Comparison of ENCODE assay signal across 8 cellular contexts in the genomic region with DNA sequence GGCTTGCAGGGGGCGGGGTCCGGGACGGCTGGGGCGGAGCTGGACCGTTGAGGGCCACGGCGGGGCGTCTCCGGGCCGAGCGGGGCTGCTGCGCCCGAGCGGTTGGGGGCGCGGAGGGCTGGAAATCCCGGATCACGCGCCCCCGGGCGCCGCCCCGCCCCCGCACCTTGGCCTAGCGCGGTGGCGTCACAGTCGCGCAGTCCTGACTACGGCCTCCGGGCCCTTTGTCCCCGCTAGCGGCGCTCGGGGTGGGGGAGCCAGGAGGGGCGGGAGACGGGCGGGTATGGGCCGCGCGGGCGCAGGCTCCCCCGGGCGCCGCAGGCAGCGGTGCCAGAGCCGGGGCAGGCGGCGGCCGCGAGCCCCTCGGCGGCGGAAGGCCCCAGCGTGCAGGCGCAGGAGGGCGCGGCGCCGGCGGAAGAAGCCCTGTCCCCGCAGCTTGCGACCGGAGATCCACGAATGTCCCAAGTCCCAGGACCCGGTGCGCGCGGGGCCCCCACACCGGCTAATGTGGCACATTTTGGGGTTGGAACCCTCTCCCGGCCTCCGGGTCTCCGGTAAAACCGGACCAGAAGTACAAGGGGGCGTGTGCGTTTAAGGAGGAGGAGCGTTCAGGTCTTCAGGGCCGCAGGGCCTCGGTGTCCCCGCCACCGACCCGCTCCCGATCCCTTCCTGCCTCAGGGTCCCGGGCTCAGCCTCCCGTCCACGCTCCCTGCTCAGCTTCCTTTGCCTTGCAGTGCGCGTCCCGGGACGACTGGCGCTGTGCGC. TPM values are rescaled to one million over a fixed set of nuclear protein-coding genes. Genes with fewer than 3 reads are reported as not detected.
DNase-seq lines count a peak whose midpoint lies in the region; ATAC-seq and TF ChIP-seq lines count a peak whose summit lies in the region.

No MANE protein-coding gene starts in this region.

- 1% methylated on average over 38 of the region's 92 CpGs for WGBS in hepatocyte (ENCODE audit: low lambda C conversion rate, missing lambda C conversion rate)
- 0 to 1% (median 0%) methylated on average over 46 to 92 of the region's 92 CpGs for WGBS in psoas muscle, 3 donors

- H3K4me2 ChIP-seq in hepatocyte, result peak overlapping the region; percentile 95

- peaks cover 19% of the 10 kb centered on the region for H4K20me1 ChIP-seq in hepatocyte (ENCODE audit: insufficient read depth, poor library complexity, severe bottlenecking)

- H3K27ac ChIP-seq in hepatocyte (peak overlapping the region; percentile 99), psoas muscle (peak overlapping the region; percentile 97)

- H3K9me3 ChIP-seq in T-helper 17 cell (ENCODE audit: control insufficient read depth, low read length, poor library complexity, severe bottlenecking) (no peaks in the 10 kb centered on the region), hepatocyte (ENCODE audit: low read depth) (no peaks in the 10 kb centered on the region), psoas muscle (no peaks in the 10 kb centered on the region)

- H3K4me1 ChIP-seq in hepatocyte (ENCODE audit: insufficient read depth) (peaks cover 30% of the 10 kb centered on the region), psoas muscle (peaks cover 28% of the 10 kb centered on the region)

- intact Hi-C loops in psoas muscle (cut with DNase I), result no loop called here

- ATAC-seq in GM21529 (IDR thresholded peaks at IDR 0.05; ENCODE audit: unreplicated experiment), result peak; percentile 32
- ATAC-seq in T-helper 17 cell, result peak; percentile 55
- peak; percentile 34 to 55 (median 47) for ATAC-seq in psoas muscle
- no peak for ATAC-seq in GM21447 (IDR thresholded peaks at IDR 0.05; ENCODE audit: unreplicated experiment)

- no peaks in the 10 kb centered on the region for H3K36me3 ChIP-seq in hepatocyte (replicated peaks; ENCODE audit: insufficient read depth, low read depth)
- H3K36me3 ChIP-seq in psoas muscle (ENCODE audit: insufficient read depth in 1 of 2, low read depth in 1 of 2), result peaks cover 12 to 35% of the 10 kb centered on the region in 2 donors

- H3K9me2 ChIP-seq in hepatocyte (replicated peaks; ENCODE audit: insufficient read depth), result no peaks in the 10 kb centered on the region

- H3K4me1 Mint-ChIP-seq in T-helper 17 cell, result peaks cover 15% of the 10 kb centered on the region

- H3K4me3 ChIP-seq in hepatocyte (peak overlapping the region; percentile 95), psoas muscle (peak overlapping the region; percentile 88)

- H3K27me3 ChIP-seq in hepatocyte, result no peaks in the 10 kb centered on the region
- H3K27me3 ChIP-seq in psoas muscle (ENCODE audit: insufficient read depth in 3 of 3, low read length in 2 of 3), result no peaks in the 10 kb centered on the region

- no peaks in the 10 kb centered on the region for H3K36me3 Mint-ChIP-seq in T-helper 17 cell (ENCODE audit: low read depth)

- no peak overlapping the region for H3K27ac Mint-ChIP-seq in T-helper 17 cell

- TF ChIP-seq CTCF in hepatocyte (IDR thresholded peaks at IDR 0.05; ENCODE audit: poor library complexity), result no peak
- no peak for TF ChIP-seq CTCF in psoas muscle (IDR thresholded peaks at IDR 0.05)

- H3K27me3 Mint-ChIP-seq in T-helper 17 cell, result no peaks in the 10 kb centered on the region

- no peak overlapping the region for H2AFZ ChIP-seq in hepatocyte

- peak overlapping the region; percentile 80 for H3K4me3 Mint-ChIP-seq in T-helper 17 cell

- H3K79me2 ChIP-seq in hepatocyte, result peaks cover 24% of the 10 kb centered on the region

- DNase-seq in DMS114 treated with DMSO at 0.1 percent for 48 hours (lab: John Stamatoyannopoulos, UW; ENCODE audit: unreplicated experiment), result peak; percentile 13
- peak; percentile 32 to 47 for DNase-seq in Kasumi-1 (lab: John Stamatoyannopoulos, UW)
- DNase-seq in T-helper 17 cell, result peak; percentile 60 to 77 (median 73)
- DNase-seq in astrocyte of the hippocampus (ENCODE audit: low read depth, low spot score), result peak; percentile 87
- peak; percentile 93 for DNase-seq in hepatocyte (ENCODE audit: low spot score)
- peak; percentile 83 to 91 for DNase-seq in psoas muscle

RNA-seq across cellular contexts. Expression of a gene that starts 0.8 kb away (rescaled TPM):
- 100 to 1,000 TPM; 184 to 187 TPM for total RNA-seq in T-helper 17 cell
- 524 and 539 TPM in 2 replicates for total RNA-seq in hepatocyte
- 729 and 735 TPM in 2 replicates for polyA plus RNA-seq in hepatocyte
- 100 to 1,000 TPM; 279 to 560 (median 304) TPM for total RNA-seq in psoas muscle
- polyA plus RNA-seq in psoas muscle, result 100 to 1,000 TPM; 490 to 762 (median 618) TPM

RNA-seq across cellular contexts. Expression of a gene that starts 9.5 kb away (rescaled TPM):
- total RNA-seq in T-helper 17 cell (10 to 100 TPM; 63.8 to 81.4 TPM), hepatocyte (126 and 170 TPM in 2 replicates), psoas muscle (100 to 1,000 TPM; 133 to 147 (median 143) TPM)
- polyA plus RNA-seq in hepatocyte (326 and 328 TPM in 2 replicates), psoas muscle (100 to 1,000 TPM; 170 to 243 (median 217) TPM)

RNA-seq across cellular contexts. Expression of a gene that starts 37.7 kb away (rescaled TPM):
- total RNA-seq in T-helper 17 cell (100 to 1,000 TPM; 603 to 646 TPM), hepatocyte (11.0 and 12.9 TPM in 2 replicates), psoas muscle (1 to 10 TPM; 2.0 to 4.0 (median 3.2) TPM)
- polyA plus RNA-seq in hepatocyte (16.0 and 18.3 TPM in 2 replicates), psoas muscle (1 to 10 TPM; 1.2 to 1.8 (median 1.8) TPM)

Comparison
In these comparisons a context has a peak if more than half of its experiments do, and no peak if none do; other contexts are left out.
1. DNase-seq: peak in every context shown above with its lines; median percentile 93 in hepatocyte; 87 in astrocyte of the hippocampus; 87 in psoas muscle; 73 in T-helper 17 cell; 40 in Kasumi-1; 13 in DMS114 treated with DMSO at 0.1 percent for 48 hours.
2. RNA of a gene that starts 37.7 kb away (total RNA-seq): 603 to 646 TPM in T-helper 17 cell; 11.0 to 12.9 TPM in hepatocyte and 2.0 to 4.0 TPM in psoas muscle; every median in the first group is over 10 times any median in the second.